In the genomic region with DNA sequence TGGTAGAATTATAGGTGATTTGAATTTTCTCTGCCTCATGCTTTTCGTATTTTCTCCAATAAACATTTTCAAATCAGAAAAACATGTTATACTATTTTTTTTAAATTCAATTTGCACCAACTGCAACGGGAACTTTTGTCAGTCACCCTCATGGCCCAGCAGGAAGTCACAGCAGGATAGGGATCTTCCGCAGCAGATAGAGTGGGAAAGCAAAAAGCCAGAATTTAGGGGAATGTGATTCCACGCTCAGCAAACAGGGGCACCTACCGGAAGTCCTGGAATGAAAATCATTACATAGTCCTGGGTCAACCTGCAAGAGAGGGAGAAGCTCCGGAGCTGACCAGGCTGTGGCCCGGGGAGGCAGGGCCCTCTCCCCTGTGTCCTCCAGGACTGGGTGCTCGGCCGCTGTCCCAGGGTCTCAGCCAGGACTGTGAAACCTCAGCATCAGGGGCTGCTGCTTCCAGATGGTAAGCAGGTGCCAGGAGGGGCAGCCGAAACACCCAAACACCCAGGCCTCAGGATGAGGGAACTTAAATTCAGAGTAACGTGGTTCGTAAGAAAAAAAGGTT, we compare ENCODE assay signal across 41 cellular contexts. TPM values are rescaled to one million over a fixed set of nuclear protein-coding genes. Genes with fewer than 3 reads are reported as not detected.
"Had no signal": no experiment of that assay in that cellular context is flagged by ENCODE, and none has a peak within 500 bp of the region (broad histone marks: within the 10 kb centered on the region; RNA-seq: fewer than 3 reads in every experiment).

No MANE protein-coding gene starts in this region.

- H3K9me3 ChIP-seq: ascending aorta, gastroesophageal sphincter, heart left ventricle, psoas muscle, sigmoid colon, thoracic aorta had no signal

- H3K79me2 ChIP-seq: parathyroid adenoma had no signal

- H3K9me3 Mint-ChIP-seq: activated CD4-positive, alpha-beta memory T cell treated with anti-CD3 and anti-CD28 coated beads for 36 hours; activated naive CD4-positive, alpha-beta T cell treated with anti-CD3 and anti-CD28 coated beads, Interleukin-2, amount 10 ng/mL, durations not matched to agents 7 days and 5 days; activated naive CD8-positive, alpha-beta T cell treated with anti-CD3 and anti-CD28 coated beads, Interleukin-2, amount 10 ng/mL, durations not matched to agents 7 days and 5 days; activated T-helper 1 cell treated with anti-CD3 and anti-CD28 coated beads, Interleukin-12 subunit alpha, Interleukin-12 subunit beta, Interleukin-2, Interleukin-4 antibody, amounts not matched to agents 30 ng/mL and 10 ng/mL and 1 ng/mL, durations not matched to agents 14 hours and 24 hours and 36 hours; brain; dendritic cell treated with granulocyte-macrophage colony-stimulating factor and Interleukin-4, amounts not matched to agents 40 ng/mL and 50 ng/mL, for 4 days; mesothelial cell of epicardium; naive B cell; nephron progenitor cell; stimulated activated effector memory CD8-positive, alpha-beta T cell treated with anti-CD3 and anti-CD28 coated beads, Interleukin-12 subunit alpha, Interleukin-12 subunit beta, amount 100 ng/mL, for 72 hours; stimulated activated naive CD8-positive, alpha-beta T cell treated with anti-CD3 and anti-CD28 coated beads, Interleukin-15, Interleukin-2, amounts not matched to agents 100 ng/mL and 50 ng/mL, for 24 hours; T-helper 1 cell treated with Interleukin-12 subunit alpha and Interleukin-12 subunit beta and Interleukin-4 antibody, amounts not matched to agents 30 μg/mL and 1 μg/mL, for 36 hours had no signal

- H3K9ac ChIP-seq: parathyroid adenoma had no signal

- FAIRE-seq: small intestine, TTC549, urothelium cell line had no signal

- H2AFZ ChIP-seq: parathyroid adenoma had no signal

- DNase-seq: activated CD4-positive, alpha-beta memory T cell treated with anti-CD3 and anti-CD28 coated beads for 36 hours; activated CD4-positive, alpha-beta T cell treated with anti-CD3 and anti-CD28 coated beads for 48 hours; activated CD8-positive, alpha-beta memory T cell treated with anti-CD3 and anti-CD28 coated beads, Interleukin-2, amount 50 U/mL, for 4 hours; activated effector memory CD4-positive, alpha-beta T cell treated with anti-CD3 and anti-CD28 coated beads, Interleukin-2, amount 50 U/mL, for 16 hours; activated naive CD4-positive, alpha-beta T cell treated with anti-CD3 and anti-CD28 coated beads, Interleukin-2, amount 10 ng/mL, durations not matched to agents 7 days and 5 days; activated naive CD8-positive, alpha-beta T cell treated with anti-CD3 and anti-CD28 coated beads, Interleukin-2, amount 10 ng/mL, durations not matched to agents 7 days and 5 days; activated T-cell treated with anti-CD3 and anti-CD28 coated beads, Interleukin-2, amount 50 U/mL, for 1 hour; effector memory CD4-positive, alpha-beta T cell; erythroblast; heart left ventricle; hypothalamus; left ventricle myocardium superior; mammary epithelial cell; naive B cell; nephron progenitor cell; nucleus accumbens; psoas muscle; sigmoid colon; small intestine; stimulated activated CD4-positive, alpha-beta T cell treated with anti-CD3 and anti-CD28 coated beads, Interleukin-4, amount 100 ng/mL, for 24 hours; T-helper 9 cell; trophoblast cell had no signal

- H3K27ac Mint-ChIP-seq: activated CD4-positive, alpha-beta memory T cell treated with anti-CD3 and anti-CD28 coated beads for 36 hours; activated naive CD4-positive, alpha-beta T cell treated with anti-CD3 and anti-CD28 coated beads, Interleukin-2, amount 10 ng/mL, durations not matched to agents 7 days and 5 days; activated naive CD8-positive, alpha-beta T cell treated with anti-CD3 and anti-CD28 coated beads, Interleukin-2, amount 10 ng/mL, durations not matched to agents 7 days and 5 days; activated T-helper 1 cell treated with anti-CD3 and anti-CD28 coated beads, Interleukin-12 subunit alpha, Interleukin-12 subunit beta, Interleukin-2, Interleukin-4 antibody, amounts not matched to agents 30 ng/mL and 10 ng/mL and 1 ng/mL, durations not matched to agents 14 hours and 24 hours and 36 hours; brain; dendritic cell treated with granulocyte-macrophage colony-stimulating factor and Interleukin-4, amounts not matched to agents 40 ng/mL and 50 ng/mL, for 4 days; mesothelial cell of epicardium; naive B cell; nephron progenitor cell; stimulated activated effector memory CD8-positive, alpha-beta T cell treated with anti-CD3 and anti-CD28 coated beads, Interleukin-12 subunit alpha, Interleukin-12 subunit beta, amount 100 ng/mL, for 72 hours; stimulated activated naive CD8-positive, alpha-beta T cell treated with anti-CD3 and anti-CD28 coated beads, Interleukin-15, Interleukin-2, amounts not matched to agents 100 ng/mL and 50 ng/mL, for 24 hours; T-helper 1 cell treated with Interleukin-12 subunit alpha and Interleukin-12 subunit beta and Interleukin-4 antibody, amounts not matched to agents 30 μg/mL and 1 μg/mL, for 36 hours had no signal

- H3K4me3 ChIP-seq: ascending aorta, cardiac muscle cell, gastroesophageal sphincter, heart left ventricle, psoas muscle, sigmoid colon, thoracic aorta had no signal

- H3K4me3 Mint-ChIP-seq: activated CD4-positive, alpha-beta memory T cell treated with anti-CD3 and anti-CD28 coated beads for 36 hours; activated naive CD4-positive, alpha-beta T cell treated with anti-CD3 and anti-CD28 coated beads, Interleukin-2, amount 10 ng/mL, durations not matched to agents 7 days and 5 days; activated naive CD8-positive, alpha-beta T cell treated with anti-CD3 and anti-CD28 coated beads, Interleukin-2, amount 10 ng/mL, durations not matched to agents 7 days and 5 days; activated T-helper 1 cell treated with anti-CD3 and anti-CD28 coated beads, Interleukin-12 subunit alpha, Interleukin-12 subunit beta, Interleukin-2, Interleukin-4 antibody, amounts not matched to agents 30 ng/mL and 10 ng/mL and 1 ng/mL, durations not matched to agents 14 hours and 24 hours and 36 hours; brain; dendritic cell treated with granulocyte-macrophage colony-stimulating factor and Interleukin-4, amounts not matched to agents 40 ng/mL and 50 ng/mL, for 4 days; mesothelial cell of epicardium; naive B cell; nephron progenitor cell; stimulated activated effector memory CD8-positive, alpha-beta T cell treated with anti-CD3 and anti-CD28 coated beads, Interleukin-12 subunit alpha, Interleukin-12 subunit beta, amount 100 ng/mL, for 72 hours; stimulated activated naive CD8-positive, alpha-beta T cell treated with anti-CD3 and anti-CD28 coated beads, Interleukin-15, Interleukin-2, amounts not matched to agents 100 ng/mL and 50 ng/mL, for 24 hours; T-helper 1 cell treated with Interleukin-12 subunit alpha and Interleukin-12 subunit beta and Interleukin-4 antibody, amounts not matched to agents 30 μg/mL and 1 μg/mL, for 36 hours had no signal

- H3K27me3 ChIP-seq: ascending aorta, cardiac muscle cell, gastroesophageal sphincter, heart left ventricle, sigmoid colon had no signal

- H3K36me3 ChIP-seq: ascending aorta, cardiac muscle cell, gastroesophageal sphincter, heart left ventricle, sigmoid colon, thoracic aorta had no signal

- H3K27me3 Mint-ChIP-seq: activated CD4-positive, alpha-beta memory T cell treated with anti-CD3 and anti-CD28 coated beads for 36 hours; activated naive CD8-positive, alpha-beta T cell treated with anti-CD3 and anti-CD28 coated beads, Interleukin-2, amount 10 ng/mL, durations not matched to agents 7 days and 5 days; dendritic cell treated with granulocyte-macrophage colony-stimulating factor and Interleukin-4, amounts not matched to agents 40 ng/mL and 50 ng/mL, for 4 days; naive B cell; stimulated activated naive CD8-positive, alpha-beta T cell treated with anti-CD3 and anti-CD28 coated beads, Interleukin-15, Interleukin-2, amounts not matched to agents 100 ng/mL and 50 ng/mL, for 24 hours had no signal

- H3K4me1 ChIP-seq: ascending aorta, gastroesophageal sphincter, parathyroid adenoma, sigmoid colon had no signal

- H3K4me1 Mint-ChIP-seq: activated naive CD4-positive, alpha-beta T cell treated with anti-CD3 and anti-CD28 coated beads, Interleukin-2, amount 10 ng/mL, durations not matched to agents 7 days and 5 days; activated naive CD8-positive, alpha-beta T cell treated with anti-CD3 and anti-CD28 coated beads, Interleukin-2, amount 10 ng/mL, durations not matched to agents 7 days and 5 days; naive B cell; stimulated activated effector memory CD8-positive, alpha-beta T cell treated with anti-CD3 and anti-CD28 coated beads, Interleukin-12 subunit alpha, Interleukin-12 subunit beta, amount 100 ng/mL, for 72 hours had no signal

- H3K27ac ChIP-seq: ascending aorta, cardiac muscle cell, gastroesophageal sphincter, heart left ventricle, parathyroid adenoma, psoas muscle, sigmoid colon, thoracic aorta, VCaP had no signal

- H3K36me3 Mint-ChIP-seq: activated CD4-positive, alpha-beta memory T cell treated with anti-CD3 and anti-CD28 coated beads for 36 hours; activated naive CD4-positive, alpha-beta T cell treated with anti-CD3 and anti-CD28 coated beads, Interleukin-2, amount 10 ng/mL, durations not matched to agents 7 days and 5 days; activated naive CD8-positive, alpha-beta T cell treated with anti-CD3 and anti-CD28 coated beads, Interleukin-2, amount 10 ng/mL, durations not matched to agents 7 days and 5 days; brain; mesothelial cell of epicardium; naive B cell; stimulated activated effector memory CD8-positive, alpha-beta T cell treated with anti-CD3 and anti-CD28 coated beads, Interleukin-12 subunit alpha, Interleukin-12 subunit beta, amount 100 ng/mL, for 72 hours had no signal

- ATAC-seq: activated CD4-positive, CD25-positive, alpha-beta regulatory T cell treated with anti-CD3 and anti-CD28 coated beads, Interleukin-2, amount 50 U/mL, for 24 hours; gastroesophageal sphincter; heart left ventricle; left ventricle myocardium superior; psoas muscle; stimulated activated effector memory CD8-positive, alpha-beta T cell treated with anti-CD3 and anti-CD28 coated beads, Interleukin-12 subunit alpha, Interleukin-12 subunit beta, amount 100 ng/mL, for 72 hours had no signal

RNA-seq across cellular contexts. Expression of gene SLC47A2, which starts 3.9 kb away (rescaled TPM):
- total RNA-seq: activated CD4-positive, alpha-beta memory T cell treated with anti-CD3 and anti-CD28 coated beads for 36 hours; activated CD8-positive, alpha-beta memory T cell treated with anti-CD3 and anti-CD28 coated beads for 36 hours; activated naive CD8-positive, alpha-beta T cell treated with anti-CD3 and anti-CD28 coated beads, Interleukin-2, amount 10 ng/mL, durations not matched to agents 7 days and 5 days; activated T-helper 1 cell treated with anti-CD3 and anti-CD28 coated beads, Interleukin-12 subunit alpha, Interleukin-12 subunit beta, Interleukin-2, Interleukin-4 antibody, amounts not matched to agents 30 ng/mL and 10 ng/mL and 1 ng/mL, durations not matched to agents 14 hours and 24 hours and 36 hours; ascending aorta; chondrocyte; gastroesophageal sphincter; left ventricle myocardium superior; mesothelial cell of epicardium; sigmoid colon; subcutaneous adipose tissue; thoracic aorta had no signal

RNA-seq across cellular contexts. Expression of gene ALDH3A1, which starts 35.6 kb away (rescaled TPM):
- total RNA-seq: activated CD8-positive, alpha-beta memory T cell treated with anti-CD3 and anti-CD28 coated beads for 36 hours; activated naive CD8-positive, alpha-beta T cell treated with anti-CD3 and anti-CD28 coated beads, Interleukin-2, amount 10 ng/mL, durations not matched to agents 7 days and 5 days; activated T-helper 1 cell treated with anti-CD3 and anti-CD28 coated beads, Interleukin-12 subunit alpha, Interleukin-12 subunit beta, Interleukin-2, Interleukin-4 antibody, amounts not matched to agents 30 ng/mL and 10 ng/mL and 1 ng/mL, durations not matched to agents 14 hours and 24 hours and 36 hours; cardiac muscle cell; chondrocyte; left ventricle myocardium superior had no signal
